In genomic region chr11:61163714-61164609, GRCh38 we compare ENCODE assay signal across 13 cellular contexts. TPM values are rescaled to one million over a fixed set of nuclear protein-coding genes. Genes with fewer than 3 reads are reported as not detected.
A peak's percentile ranks its signal among the peaks of the same experiment; 100 is the strongest.
DNase-seq lines count a peak whose midpoint lies in the region; ATAC-seq and TF ChIP-seq lines count a peak whose summit lies in the region.
"Had no signal": no experiment of that assay in that cellular context is flagged by ENCODE, and none has a peak within 500 bp of the region (broad histone marks: within the 10 kb centered on the region; RNA-seq: fewer than 3 reads in every experiment).

No MANE protein-coding gene starts in this region.

- peak; percentile 18 for ATAC-seq in activated CD8-positive, alpha-beta T cell treated with anti-CD3 and anti-CD28 coated beads for 36 hours
- no peak for ATAC-seq in activated CD8-positive, alpha-beta T cell treated with anti-CD3 and anti-CD28 coated beads, Interleukin-2, amount 10 ng/mL, durations not matched to agents 7 days and 5 days
- ATAC-seq in stimulated activated naive CD8-positive, alpha-beta T cell treated with anti-CD3 and anti-CD28 coated beads, Interleukin-15, amount 100 ng/mL, for 72 hours = no peak

- no peaks in the 10 kb centered on the region for H3K36me3 Mint-ChIP-seq in activated CD8-positive, alpha-beta T cell treated with anti-CD3 and anti-CD28 coated beads for 36 hours (ENCODE audit: low read depth)
- H3K36me3 Mint-ChIP-seq in activated CD8-positive, alpha-beta T cell treated with anti-CD3 and anti-CD28 coated beads, Interleukin-2, amount 10 ng/mL, durations not matched to agents 7 days and 5 days (ENCODE audit: low read depth) = peaks cover 1% of the 10 kb centered on the region
- H3K36me3 Mint-ChIP-seq in immature natural killer cell = no peaks in the 10 kb centered on the region

- no peak overlapping the region for H3K4me3 ChIP-seq in SJCRH30

- DNase-seq in activated CD8-positive, alpha-beta T cell treated with anti-CD3 and anti-CD28 coated beads for 36 hours = peak; percentile 72
- no peak for DNase-seq in activated CD8-positive, alpha-beta T cell treated with anti-CD3 and anti-CD28 coated beads, Interleukin-2, amount 10 ng/mL, durations not matched to agents 7 days and 5 days
- DNase-seq in SKM-1 treated with dmso at 0.1 percent for 144 hours (lab: John Stamatoyannopoulos, UW; ENCODE audit: unreplicated experiment) = peak; percentile 55
- no peak for DNase-seq in immature natural killer cell
- DNase-seq in stimulated activated naive CD8-positive, alpha-beta T cell treated with anti-CD3 and anti-CD28 coated beads, Interleukin-15, amount 100 ng/mL, for 72 hours = no peak
- DNase-seq in SJCRH30 = no peak
- no peak for DNase-seq in NCI-H524 treated with DMSO at 0.1 percent for 48 hours (lab: John Stamatoyannopoulos, UW)
- DNase-seq in HuH-7 (ENCODE audit: low spot score) = no peak
- DNase-seq: activated CD4-positive, alpha-beta T cell treated with anti-CD3 and anti-CD28 coated beads, Interleukin-2, amount 50 U/mL, for 4 hours; brain microvascular endothelial cell; HFFc6; kidney glomerular epithelial cell had no signal

- peaks cover 9% of the 10 kb centered on the region for H3K4me1 ChIP-seq in SJCRH30

- H3K9me3 ChIP-seq in SJCRH30 (replicated peaks) = no peaks in the 10 kb centered on the region

- POLR2A ChIA-PET in activated CD8-positive, alpha-beta T cell treated with anti-CD3 and anti-CD28 coated beads for 36 hours (lab: Charles Lee) = interaction anchor here (0.5 to 0.9 kb wide), 3 partner anchors 10 to 177 kb away, joined by 3 read pairs; no protein-coding TSS in a partner anchor
- POLR2A ChIA-PET in activated CD8-positive, alpha-beta T cell treated with anti-CD3 and anti-CD28 coated beads, Interleukin-2, amount 10 ng/mL, durations not matched to agents 7 days and 5 days (lab: Charles Lee) = no interaction called here

- H3K27me3 ChIP-seq in SJCRH30 = no peaks in the 10 kb centered on the region
- H3K27me3 ChIP-seq: brain microvascular endothelial cell had no signal

- peaks cover 60% of the 10 kb centered on the region for H3K4me1 Mint-ChIP-seq in activated CD8-positive, alpha-beta T cell treated with anti-CD3 and anti-CD28 coated beads for 36 hours (ENCODE audit: low read depth)
- H3K4me1 Mint-ChIP-seq in activated CD8-positive, alpha-beta T cell treated with anti-CD3 and anti-CD28 coated beads, Interleukin-2, amount 10 ng/mL, durations not matched to agents 7 days and 5 days (ENCODE audit: low read depth) = peaks cover 46% of the 10 kb centered on the region
- H3K4me1 Mint-ChIP-seq in immature natural killer cell = peaks cover 30 to 36% of the 10 kb centered on the region in 2 donors
- H3K4me1 Mint-ChIP-seq in stimulated activated naive CD8-positive, alpha-beta T cell treated with anti-CD3 and anti-CD28 coated beads, Interleukin-15, amount 100 ng/mL, for 72 hours = peaks cover 70% of the 10 kb centered on the region

- CTCF ChIA-PET in activated CD8-positive, alpha-beta T cell treated with anti-CD3 and anti-CD28 coated beads for 36 hours (lab: Charles Lee) = no interaction called here
- CTCF ChIA-PET in activated CD8-positive, alpha-beta T cell treated with anti-CD3 and anti-CD28 coated beads, Interleukin-2, amount 10 ng/mL, durations not matched to agents 7 days and 5 days (lab: Charles Lee) = no interaction called here

- H3K27ac Mint-ChIP-seq in activated CD8-positive, alpha-beta T cell treated with anti-CD3 and anti-CD28 coated beads for 36 hours = peak overlapping the region; percentile 91
- H3K27ac Mint-ChIP-seq in activated CD8-positive, alpha-beta T cell treated with anti-CD3 and anti-CD28 coated beads, Interleukin-2, amount 10 ng/mL, durations not matched to agents 7 days and 5 days = no peak overlapping the region
- peak overlapping the region in 5 of 6 donors; percentile 27 to 73 (median 56) for H3K27ac Mint-ChIP-seq in immature natural killer cell
- H3K27ac Mint-ChIP-seq in stimulated activated naive CD8-positive, alpha-beta T cell treated with anti-CD3 and anti-CD28 coated beads, Interleukin-15, amount 100 ng/mL, for 72 hours = peak overlapping the region; percentile 81 to 94
- H3K27ac Mint-ChIP-seq: HFFc6 had no signal

- intact Hi-C loops in activated CD8-positive, alpha-beta T cell treated with anti-CD3 and anti-CD28 coated beads for 36 hours (cut with micrococcal nuclease) = no loop called here

- H3K36me3 ChIP-seq in SJCRH30 = no peaks in the 10 kb centered on the region
- H3K36me3 ChIP-seq: brain microvascular endothelial cell had no signal

- no peak for TF ChIP-seq CTCF in activated CD8-positive, alpha-beta T cell treated with anti-CD3 and anti-CD28 coated beads for 36 hours (IDR thresholded peaks at IDR 0.05)

- no peak overlapping the region for H3K27ac ChIP-seq in SJCRH30
- H3K27ac ChIP-seq: brain microvascular endothelial cell had no signal

- H3K4me3 Mint-ChIP-seq in activated CD8-positive, alpha-beta T cell treated with anti-CD3 and anti-CD28 coated beads for 36 hours = peak overlapping the region; percentile 18
- H3K4me3 Mint-ChIP-seq in activated CD8-positive, alpha-beta T cell treated with anti-CD3 and anti-CD28 coated beads, Interleukin-2, amount 10 ng/mL, durations not matched to agents 7 days and 5 days = no peak overlapping the region
- H3K4me3 Mint-ChIP-seq in immature natural killer cell = peak overlapping the region in 1 of 5 donors; percentile 21
- H3K4me3 Mint-ChIP-seq in stimulated activated naive CD8-positive, alpha-beta T cell treated with anti-CD3 and anti-CD28 coated beads, Interleukin-15, amount 100 ng/mL, for 72 hours = peak overlapping the region; percentile 50 to 61
- H3K4me3 Mint-ChIP-seq: HFFc6 had no signal

- H3K27me3 Mint-ChIP-seq in activated CD8-positive, alpha-beta T cell treated with anti-CD3 and anti-CD28 coated beads for 36 hours = no peaks in the 10 kb centered on the region
- no peaks in the 10 kb centered on the region for H3K27me3 Mint-ChIP-seq in activated CD8-positive, alpha-beta T cell treated with anti-CD3 and anti-CD28 coated beads, Interleukin-2, amount 10 ng/mL, durations not matched to agents 7 days and 5 days (ENCODE audit: low read depth)
- H3K27me3 Mint-ChIP-seq in immature natural killer cell (ENCODE audit: low read depth in 3 of 3) = peaks cover 16 to 21% (median 21%) of the 10 kb centered on the region in 3 donors
- no peaks in the 10 kb centered on the region for H3K27me3 Mint-ChIP-seq in stimulated activated naive CD8-positive, alpha-beta T cell treated with anti-CD3 and anti-CD28 coated beads, Interleukin-15, amount 100 ng/mL, for 72 hours

- peaks cover 2% of the 10 kb centered on the region for H3K9me3 Mint-ChIP-seq in activated CD8-positive, alpha-beta T cell treated with anti-CD3 and anti-CD28 coated beads for 36 hours
- H3K9me3 Mint-ChIP-seq in activated CD8-positive, alpha-beta T cell treated with anti-CD3 and anti-CD28 coated beads, Interleukin-2, amount 10 ng/mL, durations not matched to agents 7 days and 5 days (ENCODE audit: insufficient read depth) = no peaks in the 10 kb centered on the region
- H3K9me3 Mint-ChIP-seq in immature natural killer cell = no peaks in the 10 kb centered on the region
- H3K9me3 Mint-ChIP-seq in stimulated activated naive CD8-positive, alpha-beta T cell treated with anti-CD3 and anti-CD28 coated beads, Interleukin-15, amount 100 ng/mL, for 72 hours = no peaks in the 10 kb centered on the region
- H3K9me3 Mint-ChIP-seq: HFFc6 had no signal

RNA-seq across cellular contexts. Expression of gene VPS37C, which starts 2.7 kb away (rescaled TPM):
- total RNA-seq in activated CD8-positive, alpha-beta T cell treated with anti-CD3 and anti-CD28 coated beads for 36 hours = 1 to 10 TPM; 6.6 to 7.2 TPM
- total RNA-seq in activated CD8-positive, alpha-beta T cell treated with anti-CD3 and anti-CD28 coated beads, Interleukin-2, amount 10 ng/mL, durations not matched to agents 7 days and 5 days = 1 to 10 TPM; 3.4 to 3.8 TPM
- under 1 TPM in 2 of 3 donors, not detected in 1; 0.36 to 0.95 TPM for polyA plus RNA-seq in immature natural killer cell
- total RNA-seq in SJCRH30 (2014; rRNA removed; shearing (Covaris generic)) = 11.6 and 12.1 TPM in 2 replicates

RNA-seq across cellular contexts. Expression of gene PGA3, which starts 39.4 kb away (rescaled TPM):
- not detected for total RNA-seq in activated CD8-positive, alpha-beta T cell treated with anti-CD3 and anti-CD28 coated beads for 36 hours
- total RNA-seq in activated CD8-positive, alpha-beta T cell treated with anti-CD3 and anti-CD28 coated beads, Interleukin-2, amount 10 ng/mL, durations not matched to agents 7 days and 5 days = not detected
- not detected for polyA plus RNA-seq in immature natural killer cell
- total RNA-seq in SJCRH30 (2014; rRNA removed; shearing (Covaris generic)) = not detected in 2 replicates
- total RNA-seq: A673 had no signal

RNA-seq across cellular contexts. Expression of gene PGA4, which starts 58.2 kb away (rescaled TPM):
- not detected for total RNA-seq in activated CD8-positive, alpha-beta T cell treated with anti-CD3 and anti-CD28 coated beads for 36 hours
- total RNA-seq in activated CD8-positive, alpha-beta T cell treated with anti-CD3 and anti-CD28 coated beads, Interleukin-2, amount 10 ng/mL, durations not matched to agents 7 days and 5 days = not detected
- 1 to 10 TPM in 1 of 3 donors, not detected in 2; 1.6 TPM for polyA plus RNA-seq in immature natural killer cell
- not detected in 2 replicates for total RNA-seq in SJCRH30 (2014; rRNA removed; shearing (Covaris generic))
- total RNA-seq: A673, HFFc6 had no signal

Comparison
In these comparisons a context has a peak if more than half of its experiments do, and no peak if none do; other contexts are left out.
1. DNase-seq: peak in activated CD8-positive, alpha-beta T cell treated with anti-CD3 and anti-CD28 coated beads for 36 hours (single experiment) and SKM-1 treated with dmso at 0.1 percent for 144 hours (single experiment); none in activated CD8-positive, alpha-beta T cell treated with anti-CD3 and anti-CD28 coated beads, Interleukin-2, amount 10 ng/mL, durations not matched to agents 7 days and 5 days (single experiment), immature natural killer cell (0 of 3), stimulated activated naive CD8-positive, alpha-beta T cell treated with anti-CD3 and anti-CD28 coated beads, Interleukin-15, amount 100 ng/mL, for 72 hours (0 of 2), SJCRH30 (0 of 2), NCI-H524 treated with DMSO at 0.1 percent for 48 hours (single experiment) and HuH-7 (single experiment).